In the genomic region with DNA sequence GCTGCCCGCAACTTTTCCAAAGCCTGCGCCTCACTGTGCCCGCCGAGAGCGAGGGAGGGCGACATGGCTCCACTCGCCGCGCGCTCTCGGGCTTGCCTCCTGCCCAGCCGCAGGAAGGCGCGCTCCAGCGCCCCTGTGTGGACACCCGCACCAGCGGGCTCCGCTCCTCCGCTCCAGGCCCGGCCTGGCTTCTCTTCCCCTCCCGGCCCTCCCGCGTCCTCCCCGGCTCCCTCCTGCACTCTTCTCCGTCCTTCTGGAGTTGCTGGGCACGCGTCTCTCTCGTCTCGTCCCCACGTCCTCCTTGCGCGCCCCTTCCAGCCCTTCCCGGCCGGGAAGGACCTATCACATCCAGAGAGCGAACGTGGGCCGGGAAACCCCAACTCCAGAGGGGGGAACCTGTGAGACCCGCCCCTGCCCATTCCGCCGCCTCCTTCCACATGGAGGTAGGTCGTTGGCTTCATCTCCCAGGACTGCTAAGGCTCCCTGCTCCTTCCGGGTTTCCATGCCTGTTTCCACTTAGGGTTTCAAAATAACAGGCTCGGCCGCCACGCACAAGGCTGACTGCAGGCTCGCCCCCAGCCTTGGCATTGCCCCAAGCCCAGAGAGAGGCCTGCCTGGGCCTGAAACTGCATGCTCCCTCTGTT, we compare ENCODE assay signal across 8 cellular contexts.
DNase-seq lines count a peak whose midpoint lies in the region; FAIRE-seq and TF ChIP-seq lines count a peak whose summit lies in the region.
"Not testable (repeated sequence)": the region's sequence is repeated elsewhere in the genome, so short reads cannot be mapped to it uniquely, and the experiment has no call there.

No MANE protein-coding gene starts in this region.

- not testable (repeated sequence) for H3K9me1 ChIP-seq in keratinocyte (ENCODE audit: control insufficient read depth, extremely low read depth, insufficient read depth, low read length)

- H3K9ac ChIP-seq in keratinocyte (ENCODE audit: control insufficient read depth, extremely low read depth, insufficient read depth, low read length): not testable (repeated sequence)

- H3K27me3 Mint-ChIP-seq in activated naive CD8-positive, alpha-beta T cell: not testable (repeated sequence)

- H3K36me3 Mint-ChIP-seq in activated naive CD8-positive, alpha-beta T cell: not testable (repeated sequence)

- peaks cover 17% of the 10 kb centered on the region for H3K4me1 Mint-ChIP-seq in activated naive CD8-positive, alpha-beta T cell (ENCODE audit: low read depth)

- not testable (repeated sequence) for H3K27me3 ChIP-seq in keratinocyte (ENCODE audit: control insufficient read depth, extremely low read depth, insufficient read depth, low read length)
- H3K27me3 ChIP-seq in suprapubic skin: peaks cover 24% of the 10 kb centered on the region

- TF ChIP-seq CTCF in epithelial cell of proximal tubule (conservative IDR thresholded peaks at IDR 0.05; ENCODE audit: low read depth, low read length): not testable (repeated sequence)
- peak in 1 of 3 experiments; percentile 18 for TF ChIP-seq CTCF in keratinocyte (optimal IDR thresholded peaks at IDR 0.05 in 1 of 3, IDR thresholded peaks at IDR 0.05 in 1 of 3, conservative IDR thresholded peaks at IDR 0.05 in 1 of 3; ENCODE audit: extremely low read depth in 1 of 3, insufficient read depth in 2 of 3, low read length in 3 of 3)
- TF ChIP-seq CTCF in suprapubic skin (IDR thresholded peaks at IDR 0.05): peak in 1 of 2 donors; percentile 37

- DNase-seq in DMS153 treated with DMSO at 0.1 percent for 48 hours (lab: John Stamatoyannopoulos, UW; ENCODE audit: unreplicated experiment) (peak; percentile 26), NCI-H1105 (lab: John Stamatoyannopoulos, UW) (peak; percentile 93), RPMI8226 (peak; percentile 33), occipital lobe (lab: John Stamatoyannopoulos, UW) (peak; percentile 55), suprapubic skin (ENCODE audit: low spot score in 2 of 2) (peak; percentile 73 to 85)
- DNase-seq in epithelial cell of proximal tubule (ENCODE audit: low read depth); keratinocyte (ENCODE audit: low read depth, low spot score): not testable (repeated sequence)

- H3K36me3 ChIP-seq in keratinocyte (ENCODE audit: control insufficient read depth in 2 of 2, extremely low read depth in 1 of 2, insufficient read depth in 2 of 2, low read length in 2 of 2); suprapubic skin: not testable (repeated sequence)

- not testable (repeated sequence) for TF ChIP-seq POLR2A in suprapubic skin (IDR thresholded peaks at IDR 0.05)

- H3K27ac Mint-ChIP-seq in activated naive CD8-positive, alpha-beta T cell: not testable (repeated sequence)

- H3K4me1 ChIP-seq in keratinocyte (ENCODE audit: control insufficient read depth, extremely low read depth, insufficient read depth, low read length): not testable (repeated sequence)
- peaks cover 22% of the 10 kb centered on the region for H3K4me1 ChIP-seq in suprapubic skin

- TF ChIP-seq EP300 in suprapubic skin (IDR thresholded peaks at IDR 0.05): not testable (repeated sequence)

- peak overlapping the region; percentile 60 for H2AFZ ChIP-seq in keratinocyte (ENCODE audit: control insufficient read depth, low read length)

- H3K27ac ChIP-seq in keratinocyte (ENCODE audit: control insufficient read depth, insufficient read depth, low read length): not testable (repeated sequence)
- H3K27ac ChIP-seq in suprapubic skin: peak overlapping the region; percentile 34

- H3K9me3 Mint-ChIP-seq in activated naive CD8-positive, alpha-beta T cell (ENCODE audit: low read depth): not testable (repeated sequence)

- H3K9me3 ChIP-seq in keratinocyte (ENCODE audit: control insufficient read depth, low read depth, low read length); suprapubic skin: not testable (repeated sequence)

- H3K4me3 ChIP-seq in epithelial cell of proximal tubule (ENCODE audit: low read depth, low read length) (peak overlapping the region; percentile 45), keratinocyte (ENCODE audit: control insufficient read depth in 2 of 3, extremely low read depth in 1 of 3, insufficient read depth in 2 of 3, low read depth in 1 of 3, low read length in 3 of 3) (peak overlapping the region in 1 of 3 experiments; percentile 22), suprapubic skin (peak overlapping the region; percentile 55)

- peak overlapping the region; percentile 77 for H3K4me3 Mint-ChIP-seq in activated naive CD8-positive, alpha-beta T cell

- 7% methylated on average over 23 of the region's 46 CpGs for WGBS in suprapubic skin

- dilution Hi-C loops in keratinocyte (cut with MboI; ENCODE audit: extremely low pct_ligation_motif_present, low sequenced_read_pairs): not testable (repeated sequence)

- H3K79me2 ChIP-seq in keratinocyte (ENCODE audit: control insufficient read depth, insufficient read depth, low read length): not testable (repeated sequence)

- H4K20me1 ChIP-seq in keratinocyte (ENCODE audit: control insufficient read depth, extremely low read depth, insufficient read depth, low read length): not testable (repeated sequence)

- not testable (repeated sequence) for FAIRE-seq in keratinocyte (lab: Jason Lieb, UNC)

- peak overlapping the region; percentile 54 for H3K4me2 ChIP-seq in keratinocyte (ENCODE audit: control insufficient read depth, extremely low read depth, insufficient read depth, low read depth, low read length)
